30 cellular contexts compared by ENCODE assay signal in genomic region chr1:207355060-207355459, GRCh38. TPM values are rescaled to one million over a fixed set of nuclear protein-coding genes. Genes with fewer than 3 reads are reported as not detected.
DNase-seq lines count a peak whose midpoint lies in the region; ATAC-seq, FAIRE-seq and TF ChIP-seq lines count a peak whose summit lies in the region.
"Had no signal": no experiment of that assay in that cellular context is flagged by ENCODE, and none has a peak within 500 bp of the region (broad histone marks: within the 10 kb centered on the region; RNA-seq: fewer than 3 reads in every experiment).

No MANE protein-coding gene starts in this region.

- RAD21 ChIA-PET in GM12878 (lab: Charles Lee; ENCODE audit: unreplicated experiment), result interaction anchor here (0.9 to 3.3 kb wide), 4 partner anchors 16 to 43 kb away, joined by 3 to 19 read pairs (median 10); partner anchors contain the start of gene CD55

- TF ChIP-seq CTCF in GM12878 (IDR thresholded peaks at IDR 0.05 in 2 of 3, conservative IDR thresholded peaks at IDR 0.05 in 1 of 3; ENCODE audit: control insufficient read depth in 2 of 3, extremely low read depth in 1 of 3, insufficient read depth in 1 of 3, low read depth in 3 of 3, low read length in 3 of 3), result no peak

- TF ChIP-seq EP300 in GM12878 (IDR thresholded peaks at IDR 0.05; ENCODE audit: borderline replicate concordance in 1 of 2, control insufficient read depth in 1 of 2, low read depth in 2 of 2, low read length in 2 of 2), result no peak

- peaks cover 89% of the 10 kb centered on the region for H3K4me1 Mint-ChIP-seq in activated naive CD8-positive, alpha-beta T cell (ENCODE audit: low read depth)
- peaks cover 67% of the 10 kb centered on the region for H3K4me1 Mint-ChIP-seq in activated naive CD8-positive, alpha-beta T cell treated with anti-CD3 and anti-CD28 coated beads for 36 hours
- peaks cover 90% of the 10 kb centered on the region for H3K4me1 Mint-ChIP-seq in stimulated activated naive CD8-positive, alpha-beta T cell treated with anti-CD3 and anti-CD28 coated beads, Interleukin-15, Interleukin-2, amounts not matched to agents 100 ng/mL and 50 ng/mL, for 24 hours (ENCODE audit: low read depth)

- BruUV-seq in GM12878 (replicated peaks; lab: Mats Ljungman, UMichigan), result no TSS peak

- H3K27me3 ChIP-seq in GM12878 (replicated peaks in 1 of 2; ENCODE audit: control insufficient read depth in 2 of 2, insufficient read depth in 2 of 2, low read length in 1 of 2), result no peaks in the 10 kb centered on the region
- H3K27me3 ChIP-seq: breast epithelium, colonic mucosa, esophagus squamous epithelium had no signal

- peak; percentile 79 for ATAC-seq in HG02938 (IDR thresholded peaks at IDR 0.05; ENCODE audit: unreplicated experiment)
- peak; percentile 91 for ATAC-seq in GM12878
- no peak for ATAC-seq in GM21576 (IDR thresholded peaks at IDR 0.05; ENCODE audit: unreplicated experiment)
- ATAC-seq: activated CD4-positive, CD25-positive, alpha-beta regulatory T cell treated with anti-CD3 and anti-CD28 coated beads, Interleukin-2, amount 50 U/mL, for 24 hours; left lobe of liver had no signal

- no peak for TF ChIP-seq POLR2A in GM12878 (IDR thresholded peaks at IDR 0.05; ENCODE audit: low read depth, low read length)

- intact Hi-C loops in GM12878 (cut with micrococcal nuclease; ENCODE audit: unreplicated experiment), result loop anchor here (5.0 kb wide), 1 partner anchor 33 kb away; the partner anchor contains the start of gene CD55

- H3K9me3 Mint-ChIP-seq in activated naive CD8-positive, alpha-beta T cell (ENCODE audit: low read depth), result peaks cover 9% of the 10 kb centered on the region
- H3K9me3 Mint-ChIP-seq in activated naive CD8-positive, alpha-beta T cell treated with anti-CD3 and anti-CD28 coated beads for 36 hours, result peaks cover 14% of the 10 kb centered on the region
- H3K9me3 Mint-ChIP-seq in stimulated activated naive CD8-positive, alpha-beta T cell treated with anti-CD3 and anti-CD28 coated beads, Interleukin-15, Interleukin-2, amounts not matched to agents 100 ng/mL and 50 ng/mL, for 24 hours, result peaks cover 5% of the 10 kb centered on the region
- H3K9me3 Mint-ChIP-seq: HFFc6 had no signal

- DNase-seq in activated naive CD8-positive, alpha-beta T cell treated with anti-CD3 and anti-CD28 coated beads for 36 hours, result no peak
- DNase-seq in GM12878 (ENCODE audit: low read depth, low spot score) (no peak), iPS-NIHi7 (ENCODE audit: extremely low spot score) (no peak), RPMI8226 (no peak)
- DNase-seq: 8988T; activated CD4-positive, alpha-beta T cell treated with anti-CD3 and anti-CD28 coated beads, Interleukin-2, amount 50 U/mL, for 48 hours; activated CD8-positive, alpha-beta memory T cell treated with anti-CD3 and anti-CD28 coated beads, Interleukin-2, amount 50 U/mL, for 4 hours; activated naive CD4-positive, alpha-beta T cell treated with anti-CD3 and anti-CD28 coated beads, Interleukin-2, amount 10 ng/mL, durations not matched to agents 7 days and 5 days; CD4-positive, alpha-beta T cell; colonic mucosa; endodermal cell; esophagus squamous epithelium; HFFc6; IMR-90; NCI-H1092 treated with DMSO at 0.1 percent for 48 hours; NCI-H187; NCI-H69; stimulated activated naive CD4-positive, alpha-beta T cell had no signal

- no peaks in the 10 kb centered on the region for H3K27me3 Mint-ChIP-seq in activated naive CD8-positive, alpha-beta T cell
- no peaks in the 10 kb centered on the region for H3K27me3 Mint-ChIP-seq in activated naive CD8-positive, alpha-beta T cell treated with anti-CD3 and anti-CD28 coated beads for 36 hours
- H3K27me3 Mint-ChIP-seq in stimulated activated naive CD8-positive, alpha-beta T cell treated with anti-CD3 and anti-CD28 coated beads, Interleukin-15, Interleukin-2, amounts not matched to agents 100 ng/mL and 50 ng/mL, for 24 hours, result no peaks in the 10 kb centered on the region
- H3K27me3 Mint-ChIP-seq: activated naive CD4-positive, alpha-beta T cell treated with anti-CD3 and anti-CD28 coated beads, Interleukin-2, amount 10 ng/mL, durations not matched to agents 7 days and 5 days; CD4-positive, alpha-beta T cell had no signal

- peaks cover 3% of the 10 kb centered on the region; the same call in 2 of the 3 replicates for H3K9me3 ChIP-seq in GM12878 (replicated peaks; ENCODE audit: control insufficient read depth, insufficient read depth, low read length)
- H3K9me3 ChIP-seq: breast epithelium, colonic mucosa, esophagus squamous epithelium, prostate gland had no signal

- no peaks in the 10 kb centered on the region for H3K4me1 ChIP-seq in GM12878 (ENCODE audit: control insufficient read depth, insufficient read depth, low read length)
- H3K4me1 ChIP-seq: breast epithelium, colonic mucosa, esophagus squamous epithelium, prostate gland had no signal

- no peak overlapping the region for H3K4me2 ChIP-seq in GM12878 (ENCODE audit: control insufficient read depth, insufficient read depth)

- TF ChIP-seq RAD21 in GM12878 (IDR thresholded peaks at IDR 0.05; ENCODE audit: insufficient read depth, low read depth, low read length), result no peak

- H2AFZ ChIP-seq in GM12878 (ENCODE audit: control insufficient read depth, low read depth, low read length), result no peak overlapping the region

- no peaks in the 10 kb centered on the region for H3K79me2 ChIP-seq in GM12878 (ENCODE audit: control insufficient read depth, insufficient read depth, low read length)

- no peak overlapping the region for H3K27ac ChIP-seq in GM12878 (ENCODE audit: control insufficient read depth, insufficient read depth)
- H3K27ac ChIP-seq: breast epithelium, colonic mucosa, esophagus squamous epithelium, prostate gland, RWPE1, SK-N-MC had no signal

- SMC1A ChIA-PET in GM12878 (lab: Charles Lee; ENCODE audit: uncharacterized antibody, unreplicated experiment), result interaction anchor here (1.0 to 6.4 kb wide), 8 partner anchors 12 to 58 kb away, joined by 3 to 41 read pairs (median 4); no protein-coding TSS in a partner anchor

- no peak overlapping the region for H3K9ac ChIP-seq in GM12878 (ENCODE audit: control insufficient read depth, insufficient read depth, low read length)

- in situ Hi-C loops in GM12878 (cut with MboI), result no loop called here

- H3K27ac Mint-ChIP-seq in activated naive CD8-positive, alpha-beta T cell, result peak overlapping the region; percentile 75
- H3K27ac Mint-ChIP-seq in activated naive CD8-positive, alpha-beta T cell treated with anti-CD3 and anti-CD28 coated beads for 36 hours, result no peak overlapping the region
- peak overlapping the region; percentile 20 for H3K27ac Mint-ChIP-seq in stimulated activated naive CD8-positive, alpha-beta T cell treated with anti-CD3 and anti-CD28 coated beads, Interleukin-15, Interleukin-2, amounts not matched to agents 100 ng/mL and 50 ng/mL, for 24 hours
- H3K27ac Mint-ChIP-seq: activated naive CD4-positive, alpha-beta T cell treated with anti-CD3 and anti-CD28 coated beads, Interleukin-2, amount 10 ng/mL, durations not matched to agents 7 days and 5 days; CD4-positive, alpha-beta T cell; endodermal cell; HFFc6 had no signal

- H4K20me1 ChIP-seq in GM12878 (ENCODE audit: control insufficient read depth, insufficient read depth), result no peaks in the 10 kb centered on the region

- peaks cover 0 to under 1% of the 10 kb centered on the region in 2 experiments; a peak in 1 of 4 replicates for H3K36me3 ChIP-seq in GM12878 (ENCODE audit: control insufficient read depth in 2 of 2, insufficient read depth in 2 of 2, low read length in 1 of 2)
- H3K36me3 ChIP-seq: breast epithelium, colonic mucosa, prostate gland had no signal

- peaks cover 41% of the 10 kb centered on the region for H3K36me3 Mint-ChIP-seq in activated naive CD8-positive, alpha-beta T cell
- peaks cover 67% of the 10 kb centered on the region for H3K36me3 Mint-ChIP-seq in activated naive CD8-positive, alpha-beta T cell treated with anti-CD3 and anti-CD28 coated beads for 36 hours
- peaks cover 89% of the 10 kb centered on the region for H3K36me3 Mint-ChIP-seq in stimulated activated naive CD8-positive, alpha-beta T cell treated with anti-CD3 and anti-CD28 coated beads, Interleukin-15, Interleukin-2, amounts not matched to agents 100 ng/mL and 50 ng/mL, for 24 hours (ENCODE audit: low read depth)

- WGBS in GM12878 (ENCODE audit: insufficient coverage, insufficient replicate concordance, low lambda C conversion rate, missing lambda C conversion rate), result 0% methylated on average over 1 of the region's 1 CpG

- CTCF ChIA-PET in GM12878 (lab: Yijun Ruan, JAX), result interaction anchor here (1.0 to 3.5 kb wide), 2 partner anchors 19 to 275 kb away, joined by 3 to 12 read pairs; no protein-coding TSS in a partner anchor

- no peak for FAIRE-seq in GM12878 (lab: Jason Lieb, UNC)
- FAIRE-seq: GM12891, TTC549 had no signal

- no peak overlapping the region for H3K4me3 ChIP-seq in GM12878
- H3K4me3 ChIP-seq: breast epithelium, colonic mucosa, esophagus squamous epithelium, prostate gland, SK-N-MC had no signal

- POLR2A ChIA-PET in GM12878 (lab: Charles Lee), result interaction anchor here (2.9 kb wide), 1 partner anchor 19 kb away, joined by 15 read pairs; no protein-coding TSS in a partner anchor

- H3K4me3 Mint-ChIP-seq in activated naive CD8-positive, alpha-beta T cell, result peak overlapping the region; percentile 30
- no peak overlapping the region for H3K4me3 Mint-ChIP-seq in activated naive CD8-positive, alpha-beta T cell treated with anti-CD3 and anti-CD28 coated beads for 36 hours
- no peak overlapping the region for H3K4me3 Mint-ChIP-seq in stimulated activated naive CD8-positive, alpha-beta T cell treated with anti-CD3 and anti-CD28 coated beads, Interleukin-15, Interleukin-2, amounts not matched to agents 100 ng/mL and 50 ng/mL, for 24 hours
- H3K4me3 Mint-ChIP-seq: activated naive CD4-positive, alpha-beta T cell treated with anti-CD3 and anti-CD28 coated beads, Interleukin-2, amount 10 ng/mL, durations not matched to agents 7 days and 5 days; CD4-positive, alpha-beta T cell; endodermal cell; HFFc6 had no signal

RNA-seq across cellular contexts. Expression of gene CD55, which starts 33.6 kb away (rescaled TPM):
- 10 to 100 TPM; 84.0 to 84.1 TPM for total RNA-seq in activated naive CD8-positive, alpha-beta T cell treated with anti-CD3 and anti-CD28 coated beads for 36 hours
- 205 and 212 TPM in 2 replicates for total RNA-seq in GM12878 (2013; cell fraction: nucleolus; rRNA removed)
- total RNA-seq in GM12878 (2014; rRNA removed) (15.7 and 21.1 TPM in 2 replicates), GM12878 (2014; rRNA removed; fragmentation: Illumina TruSeq; extraction: Trizol) (19.3 and 19.9 TPM in 2 replicates), GM12878 (2021) (14.5 and 19.2 TPM in 2 replicates)
- 9.2 TPM for polyA plus RNA-seq in GM12878 (2011; ENCODE audit: low read depth)
- polyA plus RNA-seq in GM12878 (2011; rRNA removed) (46.5 and 56.3 TPM in 2 replicates), GM12878 (2014; fragmentation: Illumina TruSeq; extraction: Trizol) (19.8 and 28.7 TPM in 2 replicates), GM12878 (2014; fragmentation: Nextera tagmentation; extraction: Ambion mirVana) (1 to 10 TPM; 5.2 to 6.0 TPM), GM12878 (2014; rRNA removed) (16.0 and 17.6 TPM in 2 replicates), GM12878 (2016; fragmentation: Nextera tagmentation; extraction: Ambion mirVana) (10 to 100 TPM; 12.3 to 14.2 TPM)
- 16.5 and 25.0 TPM in 2 replicates for polyA plus RNA-seq in GM12878 (2011; cell fraction: cytosol; rRNA removed)
- polyA plus RNA-seq in GM12878 (2011; cell fraction: nucleus; rRNA removed), result 14.5 and 22.6 TPM in 2 replicates
- 19.0 and 23.8 TPM in 2 replicates for polyA plus RNA-seq in GM12878 (2012)
- polyA minus RNA-seq in GM12878 (2011; rRNA and poly(A)+ RNA removed), result 19.8 and 28.5 TPM in 2 replicates
- 16.7 and 19.1 TPM in 2 replicates for polyA minus RNA-seq in GM12878 (2011; cell fraction: cytosol; rRNA and poly(A)+ RNA removed)
- 26.5 and 41.1 TPM in 2 replicates for polyA minus RNA-seq in GM12878 (2011; cell fraction: nucleus; rRNA and poly(A)+ RNA removed)
